ENCODE assay signal across 21 cellular contexts in the genomic region with DNA sequence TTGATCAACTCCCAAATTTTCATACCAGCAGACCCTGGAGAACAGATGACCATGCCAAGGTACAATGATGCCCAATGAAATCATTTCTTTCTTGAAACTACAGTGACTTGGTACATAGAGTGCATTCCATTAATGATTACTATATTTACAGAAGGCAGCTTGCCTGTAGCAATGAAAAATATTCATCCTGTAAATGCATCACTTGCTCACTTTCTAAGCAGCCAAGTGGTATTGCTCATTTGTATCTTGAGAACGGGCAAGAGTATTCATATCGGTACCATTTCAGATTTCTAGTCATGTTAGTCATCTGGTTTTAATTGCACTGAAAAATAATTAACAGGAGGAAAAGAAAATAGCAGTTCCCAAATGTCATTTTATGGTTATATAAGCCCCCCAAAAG.
DNase-seq lines count a peak whose midpoint lies in the region; ATAC-seq, FAIRE-seq and TF ChIP-seq lines count a peak whose summit lies in the region.
"Had no signal": no experiment of that assay in that cellular context is flagged by ENCODE, and none has a peak within 500 bp of the region (broad histone marks: within the 10 kb centered on the region; RNA-seq: fewer than 3 reads in every experiment).

No MANE protein-coding gene starts in this region.

- no peak overlapping the region for H3K4me3 Mint-ChIP-seq in stimulated activated effector memory CD8-positive, alpha-beta T cell treated with anti-CD3 and anti-CD28 coated beads, Interleukin-12 subunit alpha, Interleukin-12 subunit beta, amount 100 ng/mL, for 72 hours

- H3K4me3 ChIP-seq in DOHH2 (ENCODE audit: low read length): no peak overlapping the region
- H3K4me3 ChIP-seq: GM12878 had no signal

- H3K27me3 ChIP-seq in DOHH2 (ENCODE audit: control insufficient read depth, low read length): no peaks in the 10 kb centered on the region

- DNase-seq in H54 (ENCODE audit: insufficient read length, low spot score): no peak
- DNase-seq in fibroblast of gingiva (ENCODE audit: low read depth): peak; percentile 63
- DNase-seq in stimulated activated effector memory CD8-positive, alpha-beta T cell treated with anti-CD3 and anti-CD28 coated beads, Interleukin-12 subunit alpha, Interleukin-12 subunit beta, amount 100 ng/mL, for 72 hours (ENCODE audit: low spot score in 2 of 2): no peak
- DNase-seq in C1 segment of cervical spinal cord (lab: John Stamatoyannopoulos, UW): no peak
- DNase-seq: ACHN, DMS79, KG1, NCI-H1092, NCI-H1436, NCI-H1930, NCI-H2227 treated with DMSO at 0.1 percent for 48 hours, NCI-H524, NCI-H774, SIG-M5, SK-N-SH had no signal

- TF ChIP-seq POLR2A in H54 (IDR thresholded peaks at IDR 0.05; ENCODE audit: low read depth, low read length): no peak

- H3K9me2 ChIP-seq in DOHH2 (replicated peaks; ENCODE audit: control insufficient read depth, low read length): no peaks in the 10 kb centered on the region
- H3K9me2 ChIP-seq: SK-N-SH had no signal

- peak overlapping the region; percentile 85 for H3K27ac ChIP-seq in DOHH2 (ENCODE audit: low read depth, low read length)

- peaks cover 75% of the 10 kb centered on the region for H3K36me3 ChIP-seq in DOHH2 (ENCODE audit: control insufficient read depth, low read length)

- H3K27ac Mint-ChIP-seq in stimulated activated effector memory CD8-positive, alpha-beta T cell treated with anti-CD3 and anti-CD28 coated beads, Interleukin-12 subunit alpha, Interleukin-12 subunit beta, amount 100 ng/mL, for 72 hours: no peak overlapping the region

- FAIRE-seq in H54 (lab: Jason Lieb, UNC): peak; percentile 67
- FAIRE-seq: D721Med, GM12878 had no signal

- H3K4me2 ChIP-seq in DOHH2 (ENCODE audit: low read length): peak overlapping the region; percentile 1
- H3K4me2 ChIP-seq: SK-N-SH had no signal

- H3K79me2 ChIP-seq in DOHH2 (ENCODE audit: control insufficient read depth, low read length): peaks cover 5% of the 10 kb centered on the region

- peaks cover 100% of the 10 kb centered on the region for H3K36me3 Mint-ChIP-seq in stimulated activated effector memory CD8-positive, alpha-beta T cell treated with anti-CD3 and anti-CD28 coated beads, Interleukin-12 subunit alpha, Interleukin-12 subunit beta, amount 100 ng/mL, for 72 hours

- peaks cover 19% of the 10 kb centered on the region for H3F3A ChIP-seq in DOHH2 (ENCODE audit: control insufficient read depth, insufficient read depth)

- TF ChIP-seq CTCF in DOHH2 (IDR thresholded peaks at IDR 0.05; ENCODE audit: low read depth, low read length, poor library complexity, severe bottlenecking): no peak

- peak; percentile 56 for ATAC-seq in stimulated activated effector memory CD8-positive, alpha-beta T cell treated with anti-CD3 and anti-CD28 coated beads, Interleukin-12 subunit alpha, Interleukin-12 subunit beta, amount 100 ng/mL, for 72 hours
- ATAC-seq in HG03135 (IDR thresholded peaks at IDR 0.05; ENCODE audit: unreplicated experiment) (no peak), GM21786 (IDR thresholded peaks at IDR 0.05; ENCODE audit: unreplicated experiment) (no peak)
- ATAC-seq: GM12878, Panc1 had no signal

- no peaks in the 10 kb centered on the region for H4K20me1 ChIP-seq in DOHH2 (ENCODE audit: control insufficient read depth, insufficient read depth, low read depth, low read length)

- no peaks in the 10 kb centered on the region for H3K9me3 ChIP-seq in DOHH2 (ENCODE audit: control insufficient read depth, insufficient read depth, low read length)
- H3K9me3 ChIP-seq: SK-N-SH had no signal

- H3K4me1 Mint-ChIP-seq in stimulated activated effector memory CD8-positive, alpha-beta T cell treated with anti-CD3 and anti-CD28 coated beads, Interleukin-12 subunit alpha, Interleukin-12 subunit beta, amount 100 ng/mL, for 72 hours: no peaks in the 10 kb centered on the region

- H3K9me3 Mint-ChIP-seq in stimulated activated effector memory CD8-positive, alpha-beta T cell treated with anti-CD3 and anti-CD28 coated beads, Interleukin-12 subunit alpha, Interleukin-12 subunit beta, amount 100 ng/mL, for 72 hours: no peaks in the 10 kb centered on the region

- H3K4me1 ChIP-seq in DOHH2 (ENCODE audit: control insufficient read depth, low read length): peaks cover 89% of the 10 kb centered on the region
